19 cellular contexts compared by ENCODE assay signal in genomic region chr6:74333406-74333805, GRCh38.
DNase-seq lines count a peak whose midpoint lies in the region; ATAC-seq and TF ChIP-seq lines count a peak whose summit lies in the region.
"Had no signal": no experiment of that assay in that cellular context is flagged by ENCODE, and none has a peak within 500 bp of the region (broad histone marks: within the 10 kb centered on the region; RNA-seq: fewer than 3 reads in every experiment).

No MANE protein-coding gene starts in this region.

- no peaks in the 10 kb centered on the region for H3K36me3 Mint-ChIP-seq in glutamatergic neuron (ENCODE audit: unreplicated experiment)
- H3K36me3 Mint-ChIP-seq: CD8-positive, alpha-beta memory T cell had no signal

- no peak for ATAC-seq in HG02623 (IDR thresholded peaks at IDR 0.05; ENCODE audit: unreplicated experiment)

- H3K4me3 Mint-ChIP-seq in glutamatergic neuron (ENCODE audit: unreplicated experiment), result no peak overlapping the region
- H3K4me3 Mint-ChIP-seq: CD8-positive, alpha-beta memory T cell had no signal

- no peaks in the 10 kb centered on the region for H3K4me1 Mint-ChIP-seq in glutamatergic neuron (ENCODE audit: low read depth, unreplicated experiment)
- H3K4me1 Mint-ChIP-seq: CD8-positive, alpha-beta memory T cell had no signal

- no peaks in the 10 kb centered on the region for H3K9me3 Mint-ChIP-seq in glutamatergic neuron (ENCODE audit: unreplicated experiment)

- H3K4me3 ChIP-seq in fibroblast of the aortic adventitia (ENCODE audit: low read depth, low read length), result no peak overlapping the region
- H3K4me3 ChIP-seq: BLaER1, PC-9, SJCRH30 had no signal

- H3K27me3 Mint-ChIP-seq in glutamatergic neuron (ENCODE audit: unreplicated experiment), result no peaks in the 10 kb centered on the region
- H3K27me3 Mint-ChIP-seq: CD8-positive, alpha-beta memory T cell had no signal

- no peak overlapping the region for H3K27ac Mint-ChIP-seq in glutamatergic neuron (ENCODE audit: unreplicated experiment)
- H3K27ac Mint-ChIP-seq: CD8-positive, alpha-beta memory T cell had no signal

- DNase-seq in HPDE6-E6E7 (ENCODE audit: extremely low spot score) (peak; percentile 2), amniotic epithelial cell (ENCODE audit: low read depth) (peak; percentile 24), fibroblast of the aortic adventitia (ENCODE audit: low read depth) (peak; percentile 37), cerebellar cortex (ENCODE audit: low spot score) (no peak), SW480 (ENCODE audit: low spot score) (no peak), glutamatergic neuron (no peak)
- DNase-seq: CD8-positive, alpha-beta memory T cell; DMS79 treated with DMSO at 0.1 percent for 48 hours; GDM1; GOT3; Kasumi-1; NCI-H1105 treated with DMSO at 0.1 percent for 48 hours; NCI-H1930; NCI-H446 treated with DMSO at 0.1 percent for 48 hours; NCI-H774; PC-9; SJCRH30 had no signal

- TF ChIP-seq CTCF in fibroblast of the aortic adventitia (IDR thresholded peaks at IDR 0.05; ENCODE audit: insufficient read depth, low read length) (no peak), glutamatergic neuron (IDR thresholded peaks at IDR 0.05; ENCODE audit: partially characterized antibody, unreplicated experiment) (no peak)

Comparison
In these comparisons a context has a peak if more than half of its experiments do, and no peak if none do; other contexts are left out.
1. DNase-seq: peak in HPDE6-E6E7 (single experiment), amniotic epithelial cell (single experiment) and fibroblast of the aortic adventitia (single experiment); none in cerebellar cortex (single experiment), SW480 (single experiment) and glutamatergic neuron (single experiment).